ENCODE assay signal across 8 cellular contexts in genomic region chr19:36054119-36054732, GRCh38. TPM values are rescaled to one million over a fixed set of nuclear protein-coding genes. Genes with fewer than 3 reads are reported as not detected.
DNase-seq lines count a peak whose midpoint lies in the region; ATAC-seq and TF ChIP-seq lines count a peak whose summit lies in the region.

A gene with protein sequence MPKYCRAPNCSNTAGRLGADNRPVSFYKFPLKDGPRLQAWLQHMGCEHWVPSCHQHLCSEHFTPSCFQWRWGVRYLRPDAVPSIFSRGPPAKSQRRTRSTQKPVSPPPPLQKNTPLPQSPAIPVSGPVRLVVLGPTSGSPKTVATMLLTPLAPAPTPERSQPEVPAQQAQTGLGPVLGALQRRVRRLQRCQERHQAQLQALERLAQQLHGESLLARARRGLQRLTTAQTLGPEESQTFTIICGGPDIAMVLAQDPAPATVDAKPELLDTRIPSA (minus strand): TSS chr19:36054285. CDS start chr19:36054217, 68 bp downstream.

- peak within 1 kb of the TSS; percentile 80 to 82 for H3K9ac ChIP-seq in mucosa of rectum (ENCODE audit: low read depth in 1 of 2, low read length in 2 of 2)

- peak within 1 kb of the TSS; percentile 84 for H3K4me3 ChIP-seq in mucosa of rectum (ENCODE audit: low read length in 2 of 2)

- H3K27ac Mint-ChIP-seq in IgD-negative memory B cell = peak within 1 kb of the TSS; percentile 92 to 99 (median 98)

- no peaks in the 10 kb centered on the region for H3K36me3 ChIP-seq in mucosa of rectum (ENCODE audit: control insufficient read depth in 2 of 2, insufficient read depth in 2 of 2, low read length in 2 of 2)

- ATAC-seq in GM21529 (IDR thresholded peaks at IDR 0.05; ENCODE audit: unreplicated experiment) = peak; percentile 77

- no peaks in the 10 kb centered on the region for H3K9me3 Mint-ChIP-seq in IgD-negative memory B cell

- no peaks in the 10 kb centered on the region for H3K9me3 ChIP-seq in mucosa of rectum (ENCODE audit: control insufficient read depth in 2 of 2, low read length in 2 of 2)

- H3K27ac ChIP-seq in mucosa of rectum (ENCODE audit: low read depth in 2 of 2, low read length in 2 of 2) = peak within 1 kb of the TSS; percentile 97 to 98

- H3K36me3 Mint-ChIP-seq in IgD-negative memory B cell = peaks cover 5% of the 10 kb centered on the region

- H3K4me3 Mint-ChIP-seq in IgD-negative memory B cell = peak within 1 kb of the TSS; percentile 91 to 99 (median 98)

- peak; percentile 82 for TF ChIP-seq POLR2A in erythroblast (IDR thresholded peaks at IDR 0.05; ENCODE audit: low read length)

- H3K4me1 ChIP-seq in mucosa of rectum (ENCODE audit: control insufficient read depth in 2 of 2, insufficient read depth in 2 of 2, low read length in 2 of 2) = peaks cover 6 to 12% of the 10 kb centered on the region in 2 donors

- DNase-seq in DMS153 treated with DMSO at 0.1 percent for 48 hours (lab: John Stamatoyannopoulos, UW; ENCODE audit: unreplicated experiment) = peak; percentile 97
- peak; percentile 100 for DNase-seq in OCI-M1 (lab: John Stamatoyannopoulos, UW)
- peak; percentile 99 for DNase-seq in activated T-cell treated with anti-CD3 and anti-CD28 coated beads, Interleukin-2, amount 50 U/mL, for 1 hour
- DNase-seq in erythroblast (lab: John Stamatoyannopoulos, UW) = peak; percentile 100
- DNase-seq in stimulated activated CD8-positive, alpha-beta memory T cell treated with anti-CD3 and anti-CD28 coated beads, Interleukin-4, amount 100 ng/mL, for 48 hours = peak; percentile 100

- peaks cover 0 to 15% (median 11%) of the 10 kb centered on the region in 3 donors for H3K4me1 Mint-ChIP-seq in IgD-negative memory B cell

- no peaks in the 10 kb centered on the region for H3K27me3 Mint-ChIP-seq in IgD-negative memory B cell

- H3K27me3 ChIP-seq in mucosa of rectum (ENCODE audit: control insufficient read depth in 2 of 2, insufficient read depth in 2 of 2, low read length in 2 of 2) = no peaks in the 10 kb centered on the region

RNA-seq across cellular contexts. Expression of the gene that starts here (rescaled TPM):
- polyA plus RNA-seq in IgD-negative memory B cell = 5.6 TPM

Comparison
In these comparisons a context has a peak if more than half of its experiments do, and no peak if none do; other contexts are left out.
1. Peak in every context shown above with its lines: DNase-seq, ATAC-seq, H3K4me3 ChIP-seq and H3K27ac ChIP-seq.